Comparison of ENCODE assay signal across 1 cellular context in genomic region chr5:80487444-80487828, GRCh38.
TF ChIP-seq lines count a peak whose summit lies in the region.

No MANE protein-coding gene starts in this region.

TF ChIP-seq in SK-N-SH treated with all-trans-retinoic acid at 6 μM for 48 hours, 23 proteins besides CTCF, POLR2A, EP300 and RAD21 (continued from another document):
- TF ChIP-seq ISL1 (CRISPR knock-in tag; IDR thresholded peaks at IDR 0.05), result no peak
- no peak for TF ChIP-seq ARNTL (CRISPR knock-in tag; IDR thresholded peaks at IDR 0.05; ENCODE audit: borderline replicate concordance, low read depth)
- TF ChIP-seq TCF4 (CRISPR knock-in tag; IDR thresholded peaks at IDR 0.05; ENCODE audit: borderline replicate concordance), result no peak
- TF ChIP-seq, protein P1, sequence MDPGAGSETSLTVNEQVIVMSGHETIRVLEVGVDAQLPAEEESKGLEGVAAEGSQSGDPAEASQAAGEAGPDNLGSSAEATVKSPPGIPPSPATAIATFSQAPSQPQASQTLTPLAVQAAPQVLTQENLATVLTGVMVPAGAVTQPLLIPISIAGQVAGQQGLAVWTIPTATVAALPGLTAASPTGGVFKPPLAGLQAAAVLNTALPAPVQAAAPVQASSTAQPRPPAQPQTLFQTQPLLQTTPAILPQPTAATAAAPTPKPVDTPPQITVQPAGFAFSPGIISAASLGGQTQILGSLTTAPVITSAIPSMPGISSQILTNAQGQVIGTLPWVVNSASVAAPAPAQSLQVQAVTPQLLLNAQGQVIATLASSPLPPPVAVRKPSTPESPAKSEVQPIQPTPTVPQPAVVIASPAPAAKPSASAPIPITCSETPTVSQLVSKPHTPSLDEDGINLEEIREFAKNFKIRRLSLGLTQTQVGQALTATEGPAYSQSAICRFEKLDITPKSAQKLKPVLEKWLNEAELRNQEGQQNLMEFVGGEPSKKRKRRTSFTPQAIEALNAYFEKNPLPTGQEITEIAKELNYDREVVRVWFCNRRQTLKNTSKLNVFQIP (CRISPR knock-in tag; IDR thresholded peaks at IDR 0.05; ENCODE audit: borderline replicate concordance, low read depth), result no peak
- no peak for TF ChIP-seq RARB (CRISPR knock-in tag; IDR thresholded peaks at IDR 0.05)
- TF ChIP-seq, protein P2, sequence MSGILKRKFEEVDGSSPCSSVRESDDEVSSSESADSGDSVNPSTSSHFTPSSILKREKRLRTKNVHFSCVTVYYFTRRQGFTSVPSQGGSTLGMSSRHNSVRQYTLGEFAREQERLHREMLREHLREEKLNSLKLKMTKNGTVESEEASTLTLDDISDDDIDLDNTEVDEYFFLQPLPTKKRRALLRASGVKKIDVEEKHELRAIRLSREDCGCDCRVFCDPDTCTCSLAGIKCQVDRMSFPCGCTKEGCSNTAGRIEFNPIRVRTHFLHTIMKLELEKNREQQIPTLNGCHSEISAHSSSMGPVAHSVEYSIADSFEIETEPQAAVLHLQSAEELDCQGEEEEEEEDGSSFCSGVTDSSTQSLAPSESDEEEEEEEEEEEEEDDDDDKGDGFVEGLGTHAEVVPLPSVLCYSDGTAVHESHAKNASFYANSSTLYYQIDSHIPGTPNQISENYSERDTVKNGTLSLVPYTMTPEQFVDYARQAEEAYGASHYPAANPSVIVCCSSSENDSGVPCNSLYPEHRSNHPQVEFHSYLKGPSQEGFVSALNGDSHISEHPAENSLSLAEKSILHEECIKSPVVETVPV (CRISPR knock-in tag; IDR thresholded peaks at IDR 0.05), result no peak
TF ChIP-seq in SK-N-SH treated with all-trans-retinoic acid at 6 μM for 48 hours: peak in this region for 0.
